In genomic region chr4:86496094-86497060, GRCh38 we compare ENCODE assay signal across 8 cellular contexts.
A peak's percentile ranks its signal among the peaks of the same experiment; 100 is the strongest.
DNase-seq lines count a peak whose midpoint lies in the region; ATAC-seq and TF ChIP-seq lines count a peak whose summit lies in the region.

No MANE protein-coding gene starts in this region.

- H3K4me3 ChIP-seq in HFF-Myc (replicated peaks; ENCODE audit: low read depth, low read length), result no peak overlapping the region
- no peak overlapping the region for H3K4me3 ChIP-seq in choroid plexus epithelial cell (ENCODE audit: low read depth, low read length)

- TF ChIP-seq CTCF in HFF-Myc (IDR thresholded peaks at IDR 0.05; ENCODE audit: low read depth, low read length, missing control alignments) (peak; percentile 93), RWPE1 (conservative IDR thresholded peaks at IDR 0.05; ENCODE audit: low read depth) (peak; percentile 89), choroid plexus epithelial cell (conservative IDR thresholded peaks at IDR 0.05; ENCODE audit: low read depth, low read length) (peak; percentile 95)

- CTCF ChIA-PET in RWPE1 (lab: Yijun Ruan, JAX), result interaction anchor here (0.6 to 1.7 kb wide), 19 partner anchors 10 to 671 kb away, joined by 3 to 8 read pairs (median 3); partner anchors contain the start of gene PTPN13

- DNase-seq in NCI-H1417 (lab: John Stamatoyannopoulos, UW), result peak; percentile 14 to 62 (median 62)
- DNase-seq in NCI-H1417 treated with DMSO at 0.1 percent for 48 hours (lab: John Stamatoyannopoulos, UW), result no peak
- no peak for DNase-seq in HFF-Myc (ENCODE audit: extremely low read depth, low read depth)
- DNase-seq in RWPE1 (ENCODE audit: low spot score), result peak; percentile 70
- DNase-seq in choroid plexus epithelial cell (ENCODE audit: low read depth), result peak; percentile 72
- DNase-seq in lung microvascular endothelial cell (ENCODE audit: low read depth in 2 of 2), result peak; percentile 32 to 57

- ATAC-seq in GM19452 (IDR thresholded peaks at IDR 0.05; ENCODE audit: unreplicated experiment) (no peak), GM21381 (IDR thresholded peaks at IDR 0.05; ENCODE audit: unreplicated experiment) (no peak)

- POLR2A ChIA-PET in RWPE1 (lab: Yijun Ruan, JAX; ENCODE audit: low non-redundant PET), result no interaction called here

- H3K27ac ChIP-seq in RWPE1, result no peak overlapping the region

Comparison
In these comparisons a context has a peak if more than half of its experiments do, and no peak if none do; other contexts are left out.
1. DNase-seq: peak in NCI-H1417 (3 of 3), RWPE1 (single experiment), choroid plexus epithelial cell (single experiment) and lung microvascular endothelial cell (2 of 2); none in NCI-H1417 treated with DMSO at 0.1 percent for 48 hours (single experiment) and HFF-Myc (single experiment).
2. Peak in every context shown above with its lines, with median percentiles within 50 percentile points of each other: CTCF ChIP-seq.